In genomic region chr17:8939496-8940334, GRCh38 we compare ENCODE assay signal across 13 cellular contexts. TPM values are rescaled to one million over a fixed set of nuclear protein-coding genes. Genes with fewer than 3 reads are reported as not detected.
DNase-seq lines count a peak whose midpoint lies in the region; ATAC-seq, FAIRE-seq and TF ChIP-seq lines count a peak whose summit lies in the region.
"Had no signal": no experiment of that assay in that cellular context is flagged by ENCODE, and none has a peak within 500 bp of the region (broad histone marks: within the 10 kb centered on the region; RNA-seq: fewer than 3 reads in every experiment).

No MANE protein-coding gene starts in this region.

- WGBS in spleen, 5 donors = 55 to 59% (median 57%) methylated on average over 11 to 12 of the region's 12 CpGs
- WGBS in HepG2 (ENCODE audit: low lambda C conversion rate) = 0% methylated on average over 10 of the region's 12 CpGs

- peaks cover 26% of the 10 kb centered on the region for H3K36me3 Mint-ChIP-seq in activated CD4-positive, alpha-beta T cell treated with anti-CD3 and anti-CD28 coated beads for 36 hours (ENCODE audit: low read depth)
- peaks cover 43% of the 10 kb centered on the region for H3K36me3 Mint-ChIP-seq in activated CD8-positive, alpha-beta memory T cell treated with anti-CD3 and anti-CD28 coated beads, Interleukin-2, amount 10 ng/mL, durations not matched to agents 7 days and 5 days

- H3K4me2 ChIP-seq in HepG2 (ENCODE audit: low read depth, low read length) = no peak overlapping the region

- POLR2A ChIA-PET in activated CD4-positive, alpha-beta T cell treated with anti-CD3 and anti-CD28 coated beads for 36 hours (lab: Charles Lee) = interaction anchor here (0.6 to 1.9 kb wide), 4 partner anchors 10 to 313 kb away, joined by 3 to 12 read pairs (median 3); no protein-coding TSS in a partner anchor
- POLR2A ChIA-PET in HepG2 (lab: Yijun Ruan, JAX) = no interaction called here

- peaks cover 78% of the 10 kb centered on the region for H3K4me1 Mint-ChIP-seq in activated CD4-positive, alpha-beta T cell treated with anti-CD3 and anti-CD28 coated beads for 36 hours
- peaks cover 67% of the 10 kb centered on the region for H3K4me1 Mint-ChIP-seq in activated CD8-positive, alpha-beta memory T cell treated with anti-CD3 and anti-CD28 coated beads, Interleukin-2, amount 10 ng/mL, durations not matched to agents 7 days and 5 days

- H3K4me3 ChIP-seq in spleen (peak overlapping the region in 1 of 8 donors; percentile 11), HepG2 (replicated peaks in 1 of 3; ENCODE audit: insufficient read depth in 1 of 3, low read depth in 2 of 3, low read length in 3 of 3) (no peak overlapping the region)
- H3K4me3 ChIP-seq: skin epidermis had no signal

- peak overlapping the region; percentile 34 for H3K4me3 Mint-ChIP-seq in activated CD4-positive, alpha-beta T cell treated with anti-CD3 and anti-CD28 coated beads for 36 hours
- peak overlapping the region; percentile 46 for H3K4me3 Mint-ChIP-seq in activated CD8-positive, alpha-beta memory T cell treated with anti-CD3 and anti-CD28 coated beads, Interleukin-2, amount 10 ng/mL, durations not matched to agents 7 days and 5 days

- in situ Hi-C loops in HepG2 (cut with HindIII; ENCODE audit: extremely low pct_ligation_motif_present, low pct_unique_long_range_greater_than_20kb) = no loop called here

- H3K9me3 Mint-ChIP-seq in activated CD4-positive, alpha-beta T cell treated with anti-CD3 and anti-CD28 coated beads for 36 hours (ENCODE audit: low read depth) = peaks cover 5% of the 10 kb centered on the region
- no peaks in the 10 kb centered on the region for H3K9me3 Mint-ChIP-seq in activated CD8-positive, alpha-beta memory T cell treated with anti-CD3 and anti-CD28 coated beads, Interleukin-2, amount 10 ng/mL, durations not matched to agents 7 days and 5 days (ENCODE audit: low read depth)

- intact Hi-C loops in activated CD4-positive, alpha-beta T cell treated with anti-CD3 and anti-CD28 coated beads for 36 hours (cut with DNase I, micrococcal nuclease) = loop anchor here (1.0 to 5.0 kb wide), 4 partner anchors 10 to 333 kb away; no protein-coding TSS in a partner anchor
- intact Hi-C loops in spleen (cut with DNase I; ENCODE audit: low total_unique reads) = no loop called here
- intact Hi-C loops in HepG2 (cut with micrococcal nuclease; ENCODE audit: unreplicated experiment) = no loop called here

- peak; percentile 60 for ATAC-seq in activated CD4-positive, alpha-beta T cell treated with anti-CD3 and anti-CD28 coated beads for 36 hours
- peak; percentile 54 for ATAC-seq in HG02852 (IDR thresholded peaks at IDR 0.05; ENCODE audit: unreplicated experiment)
- ATAC-seq in activated CD8-positive, alpha-beta memory T cell treated with anti-CD3 and anti-CD28 coated beads, Interleukin-2, amount 10 ng/mL, durations not matched to agents 7 days and 5 days = peak; percentile 8
- ATAC-seq in HepG2 = no peak
- ATAC-seq in HG03460 (IDR thresholded peaks at IDR 0.05; ENCODE audit: unreplicated experiment) = no peak
- ATAC-seq: foreskin keratinocyte, HCT116 had no signal

- CTCF ChIA-PET in activated CD4-positive, alpha-beta T cell treated with anti-CD3 and anti-CD28 coated beads for 36 hours (lab: Charles Lee) = interaction anchor here (0.7 to 5.1 kb wide), 8 partner anchors 9 to 58 kb away, joined by 3 to 32 read pairs (median 4); no protein-coding TSS in a partner anchor
- CTCF ChIA-PET in activated CD8-positive, alpha-beta memory T cell treated with anti-CD3 and anti-CD28 coated beads, Interleukin-2, amount 10 ng/mL, durations not matched to agents 7 days and 5 days (lab: Charles Lee) = interaction anchor here (1.1 to 3.4 kb wide), 6 partner anchors 9 to 59 kb away, joined by 3 to 12 read pairs (median 3); no protein-coding TSS in a partner anchor
- CTCF ChIA-PET in HepG2 (lab: Yijun Ruan, JAX; ENCODE audit: low intra/inter-chr PET ratio, low total read pairs) = no interaction called here

- H3K27me3 Mint-ChIP-seq in activated CD4-positive, alpha-beta T cell treated with anti-CD3 and anti-CD28 coated beads for 36 hours = no peaks in the 10 kb centered on the region
- no peaks in the 10 kb centered on the region for H3K27me3 Mint-ChIP-seq in activated CD8-positive, alpha-beta memory T cell treated with anti-CD3 and anti-CD28 coated beads, Interleukin-2, amount 10 ng/mL, durations not matched to agents 7 days and 5 days

- H4K20me1 ChIP-seq in HepG2 (ENCODE audit: insufficient read depth, low read length) = no peaks in the 10 kb centered on the region

- no peak overlapping the region for H2AFZ ChIP-seq in HepG2 (ENCODE audit: low read length)

- peak overlapping the region; percentile 89 for H3K27ac Mint-ChIP-seq in activated CD4-positive, alpha-beta T cell treated with anti-CD3 and anti-CD28 coated beads for 36 hours
- H3K27ac Mint-ChIP-seq in activated CD8-positive, alpha-beta memory T cell treated with anti-CD3 and anti-CD28 coated beads, Interleukin-2, amount 10 ng/mL, durations not matched to agents 7 days and 5 days = peak overlapping the region; percentile 92

- TF ChIP-seq POLR2A in spleen (IDR thresholded peaks at IDR 0.05) = no peak
- no peak for TF ChIP-seq POLR2A in HepG2 (IDR thresholded peaks at IDR 0.05; ENCODE audit: insufficient read depth in 1 of 2, low read depth in 2 of 2, low read length in 2 of 2)

- H3K9me3 ChIP-seq in spleen = peaks cover 0 to 5% (median 0%) of the 10 kb centered on the region in 8 donors
- H3K9me3 ChIP-seq in HepG2 (ENCODE audit: low read length) = no peaks in the 10 kb centered on the region

- no peak overlapping the region for H3K9ac ChIP-seq in HepG2 (ENCODE audit: insufficient read depth, low read depth, low read length)

- H3K27ac ChIP-seq in spleen (peak overlapping the region in 7 of 8 donors; percentile 20 to 88 (median 75)), HepG2 (ENCODE audit: extremely low read length, insufficient read depth, low read length) (no peak overlapping the region)
- H3K27ac ChIP-seq: foreskin keratinocyte had no signal

- TF ChIP-seq EP300 in HepG2 (IDR thresholded peaks at IDR 0.05; ENCODE audit: low read depth in 2 of 2, low read length in 2 of 2) = no peak
- TF ChIP-seq EP300 in HepG2 (CRISPR knock-in tag; IDR thresholded peaks at IDR 0.05; ENCODE audit: borderline replicate concordance) = no peak

- no peaks in the 10 kb centered on the region for H3K79me2 ChIP-seq in HepG2 (ENCODE audit: insufficient read depth, low read length)

- peaks cover 30 to 93% (median 60%) of the 10 kb centered on the region in 6 donors for H3K4me1 ChIP-seq in spleen
- no peaks in the 10 kb centered on the region for H3K4me1 ChIP-seq in HepG2 (ENCODE audit: insufficient read depth, low read length)
- H3K4me1 ChIP-seq: foreskin keratinocyte had no signal

- no peak for TF ChIP-seq RAD21 in HepG2 (CRISPR knock-in tag; IDR thresholded peaks at IDR 0.05)

- TF ChIP-seq CTCF in spleen (IDR thresholded peaks at IDR 0.05 in 8 of 11, conservative IDR thresholded peaks at IDR 0.05 in 3 of 11) (no peak), HepG2 (CRISPR knock-in tag; IDR thresholded peaks at IDR 0.05) (no peak)

- H3K27me3 ChIP-seq in spleen (replicated peaks in 1 of 7) (peaks cover 0 to 4% (median 0%) of the 10 kb centered on the region in 7 donors), HepG2 (ENCODE audit: control insufficient read depth in 1 of 2, insufficient read depth in 2 of 2, low read length in 2 of 2) (peaks cover 0 to 19% of the 10 kb centered on the region in 2 experiments; a peak in 3 of 5 replicates)
- H3K27me3 ChIP-seq: foreskin keratinocyte had no signal

- peak; percentile 73 for DNase-seq in activated CD4-positive, alpha-beta T cell treated with anti-CD3 and anti-CD28 coated beads for 36 hours
- no peak for DNase-seq in activated CD4-positive, alpha-beta T cell treated with anti-CD3 and anti-CD28 coated beads, Interleukin-2, amount 50 U/mL, for 1 hour
- DNase-seq in activated CD8-positive, alpha-beta memory T cell treated with anti-CD3 and anti-CD28 coated beads, Interleukin-2, amount 10 ng/mL, durations not matched to agents 7 days and 5 days = peak; percentile 59
- DNase-seq in spleen (peak; percentile 72), activated gamma-delta T cell (lab: John Stamatoyannopoulos, UW) (no peak), HepG2 (ENCODE audit: low spot score) (no peak)
- DNase-seq: foreskin keratinocyte, mesenchymal stem cell had no signal

- BruUV-seq in HepG2 (replicated peaks; lab: Mats Ljungman, UMichigan) = no TSS peak

- H3K36me3 ChIP-seq in spleen = peaks cover 0 to 28% (median 2%) of the 10 kb centered on the region in 6 donors
- H3K36me3 ChIP-seq in HepG2 (replicated peaks in 1 of 2; ENCODE audit: control insufficient read depth in 1 of 2, insufficient read depth in 2 of 2, low read length in 2 of 2) = no peaks in the 10 kb centered on the region

- no peak for FAIRE-seq in HepG2 (lab: Jason Lieb, UNC)

RNA-seq across cellular contexts. Expression of gene PIK3R5, which starts 25.8 kb away (rescaled TPM):
- 10 to 100 TPM; 20.4 to 29.2 TPM for total RNA-seq in activated CD4-positive, alpha-beta T cell treated with anti-CD3 and anti-CD28 coated beads for 36 hours
- 10 to 100 TPM; 48.9 to 51.2 TPM for total RNA-seq in activated CD8-positive, alpha-beta memory T cell treated with anti-CD3 and anti-CD28 coated beads, Interleukin-2, amount 10 ng/mL, durations not matched to agents 7 days and 5 days
- total RNA-seq in spleen (100 to 1,000 TPM in 1 of 7 donors, 10 to 100 TPM in 6; 46.1 to 110 (median 79.1) TPM), HepG2 (2016; rRNA removed; fragmentation: Illumina TruSeq; extraction: Trizol) (not detected in 2 replicates)
- polyA plus RNA-seq in spleen (10 to 100 TPM in 2 of 3 donors, 1 to 10 TPM in 1; 8.5 to 18.2 (median 12.3) TPM), HepG2 (2011; rRNA removed) (not detected in 2 replicates)
- not detected in 2 replicates for total RNA-seq in HepG2 (2016; cell fraction: cytosol; rRNA removed; fragmentation: Illumina TruSeq; extraction: Trizol; ENCODE audit: low read depth)
- total RNA-seq in HepG2 (2016; cell fraction: insoluble cytoplasmic fraction; rRNA removed; fragmentation: Illumina TruSeq; extraction: Trizol) = not detected in 2 replicates
- total RNA-seq in HepG2 (2016; cell fraction: membrane; rRNA removed; fragmentation: Illumina TruSeq; extraction: Trizol) = not detected in 2 replicates
- total RNA-seq in HepG2 (2016; cell fraction: nucleus; rRNA removed; fragmentation: Illumina TruSeq; extraction: Trizol) = not detected in 2 replicates
- polyA plus RNA-seq in HepG2 (2011; cell fraction: cytosol; rRNA removed) = not detected in 2 replicates
- polyA plus RNA-seq in HepG2 (2011; cell fraction: nucleus; rRNA removed) = 0.09 TPM in 1 of 2 replicates, not detected in the other
- not detected in 2 replicates for polyA plus RNA-seq in HepG2 (2012)
- polyA plus RNA-seq in HepG2 (2016; cell fraction: cytosol; fragmentation: Illumina TruSeq; extraction: Trizol; ENCODE audit: low read depth) = not detected in 2 replicates
- polyA plus RNA-seq in HepG2 (2016; cell fraction: insoluble cytoplasmic fraction; fragmentation: Illumina TruSeq; extraction: Trizol; ENCODE audit: low read depth) = not detected in 2 replicates
- not detected in 2 replicates for polyA plus RNA-seq in HepG2 (2016; cell fraction: membrane; fragmentation: Illumina TruSeq; extraction: Trizol; ENCODE audit: low read depth)
- polyA plus RNA-seq in HepG2 (2016; cell fraction: nucleus; fragmentation: Illumina TruSeq; extraction: Trizol; ENCODE audit: insufficient read depth, low read depth) = not detected in 2 replicates
- 0.19 TPM in 1 of 2 replicates, not detected in the other for polyA minus RNA-seq in HepG2 (2011; rRNA and poly(A)+ RNA removed; ENCODE audit: low replicate concordance)
- not detected in 2 replicates for polyA minus RNA-seq in HepG2 (2011; cell fraction: cytosol; rRNA and poly(A)+ RNA removed)
- not detected in 2 replicates for polyA minus RNA-seq in HepG2 (2011; cell fraction: nucleus; rRNA and poly(A)+ RNA removed)
- total RNA-seq: A172, foreskin keratinocyte had no signal
- polyA plus RNA-seq: foreskin keratinocyte had no signal

Comparison
In these comparisons a context has a peak if more than half of its experiments do, and no peak if none do; other contexts are left out.
1. DNase-seq: peak in activated CD4-positive, alpha-beta T cell treated with anti-CD3 and anti-CD28 coated beads for 36 hours (single experiment), activated CD8-positive, alpha-beta memory T cell treated with anti-CD3 and anti-CD28 coated beads, Interleukin-2, amount 10 ng/mL, durations not matched to agents 7 days and 5 days (single experiment) and spleen (single experiment); none in activated CD4-positive, alpha-beta T cell treated with anti-CD3 and anti-CD28 coated beads, Interleukin-2, amount 50 U/mL, for 1 hour (single experiment), activated gamma-delta T cell (single experiment) and HepG2 (single experiment).
2. ATAC-seq: peak in activated CD4-positive, alpha-beta T cell treated with anti-CD3 and anti-CD28 coated beads for 36 hours (single experiment), HG02852 (single experiment) and activated CD8-positive, alpha-beta memory T cell treated with anti-CD3 and anti-CD28 coated beads, Interleukin-2, amount 10 ng/mL, durations not matched to agents 7 days and 5 days (single experiment); none in HepG2 (single experiment) and HG03460 (single experiment).
3. RNA of gene PIK3R5, which starts 25.8 kb away (total RNA-seq): 46.1 to 110 TPM in spleen, 48.9 to 51.2 TPM in activated CD8-positive, alpha-beta memory T cell treated with anti-CD3 and anti-CD28 coated beads, Interleukin-2, amount 10 ng/mL, durations not matched to agents 7 days and 5 days and 20.4 to 29.2 TPM in activated CD4-positive, alpha-beta T cell treated with anti-CD3 and anti-CD28 coated beads for 36 hours; not detected in HepG2; every median in the first group is over 10 times any median in the second.
4. intact Hi-C loops: an anchor here in activated CD4-positive, alpha-beta T cell treated with anti-CD3 and anti-CD28 coated beads for 36 hours (1.0 to 5.0 kb wide); none called in spleen and HepG2.